Comparison of ENCODE assay signal across 8 cellular contexts in the genomic region with DNA sequence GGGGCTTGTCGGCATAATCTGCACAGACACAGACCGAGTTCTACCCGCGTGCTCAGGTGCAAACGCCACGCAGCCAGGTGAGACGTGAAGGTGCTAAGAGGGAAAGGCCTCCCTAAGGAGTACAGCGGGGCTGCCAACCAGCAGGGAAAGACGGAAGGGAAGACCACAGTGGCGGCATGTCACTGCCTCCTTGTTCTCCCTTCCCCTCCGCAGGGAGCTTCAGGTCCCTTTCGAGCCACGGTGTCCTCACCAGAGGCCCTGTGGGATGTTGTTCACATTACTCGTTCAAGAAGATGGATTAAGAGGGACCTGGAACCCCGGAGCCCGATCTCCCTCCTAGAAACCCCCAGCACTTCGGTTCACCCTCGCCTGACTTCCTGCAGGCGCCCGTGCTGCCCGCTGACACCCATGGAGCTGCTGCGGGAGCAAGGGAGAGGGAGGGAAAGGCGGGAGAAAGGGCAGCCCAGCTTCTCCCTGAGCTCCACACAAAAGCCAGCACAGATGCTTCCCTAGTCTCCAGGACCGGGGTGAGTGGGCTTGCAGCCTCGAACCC. TPM values are rescaled to one million over a fixed set of nuclear protein-coding genes. Genes with fewer than 3 reads are reported as not detected.
DNase-seq lines count a peak whose midpoint lies in the region; ATAC-seq, FAIRE-seq and TF ChIP-seq lines count a peak whose summit lies in the region.

No MANE protein-coding gene starts in this region.

- no peaks in the 10 kb centered on the region for H3K9me3 ChIP-seq in PC-9 (ENCODE audit: insufficient read depth, low read depth)
- no peaks in the 10 kb centered on the region for H3K9me3 ChIP-seq in ectodermal cell (ENCODE audit: control insufficient read depth, low read length)
- no peaks in the 10 kb centered on the region for H3K9me3 ChIP-seq in upper lobe of right lung

- peaks cover 64% of the 10 kb centered on the region for H3K79me2 ChIP-seq in PC-9 (ENCODE audit: low read depth)

- POLR2A ChIA-PET in PC-9 (lab: Charles Lee; ENCODE audit: unreplicated experiment) = interaction anchor here (0.6 kb wide), 1 partner anchor 258 kb away, joined by 3 read pairs; no protein-coding TSS in a partner anchor

- H3K4me3 ChIP-seq in PC-9 (peak overlapping the region; percentile 64), ectodermal cell (ENCODE audit: insufficient read depth, low read depth, low read length) (peak overlapping the region; percentile 94), upper lobe of right lung (peak overlapping the region; percentile 85)

- ATAC-seq in upper lobe of right lung = peak; percentile 28
- no peak for ATAC-seq in HG03159 (IDR thresholded peaks at IDR 0.05; ENCODE audit: unreplicated experiment)
- ATAC-seq in HG03565 (IDR thresholded peaks at IDR 0.05; ENCODE audit: unreplicated experiment) = no peak

- H3K4me3 Mint-ChIP-seq in mesothelial cell of epicardium = peak overlapping the region; percentile 89

- BruUV-seq in PC-9 (replicated peaks; lab: Mats Ljungman, UMichigan) = no TSS peak

- intact Hi-C loops in PC-9 (cut with micrococcal nuclease; ENCODE audit: unreplicated experiment) (loop anchor here (1.0 to 5.0 kb wide), 2 partner anchors 221 to 280 kb away; partner anchors contain the start of gene CEP72), upper lobe of right lung (cut with DNase I) (no loop called here)

- TF ChIP-seq CTCF in PC-9 (conservative IDR thresholded peaks at IDR 0.05) (no peak), mesothelial cell of epicardium (IDR thresholded peaks at IDR 0.05; ENCODE audit: unreplicated experiment) (no peak), upper lobe of right lung (IDR thresholded peaks at IDR 0.05) (no peak)

- H2AFZ ChIP-seq in PC-9 = peak overlapping the region; percentile 87

- no peaks in the 10 kb centered on the region for H3K9me2 ChIP-seq in PC-9 (ENCODE audit: insufficient read depth)

- H3K27me3 ChIP-seq in PC-9 (ENCODE audit: insufficient read depth, low read depth) (no peaks in the 10 kb centered on the region), ectodermal cell (ENCODE audit: control insufficient read depth, insufficient read depth, low read length, poor library complexity, severe bottlenecking) (no peaks in the 10 kb centered on the region), upper lobe of right lung (no peaks in the 10 kb centered on the region)

- CTCF ChIA-PET in PC-9 (lab: Charles Lee) = interaction anchor here (1.0 to 1.4 kb wide), 2 partner anchors 418 to 575 kb away, joined by 3 to 4 read pairs; no protein-coding TSS in a partner anchor

- H3K27ac ChIP-seq in PC-9 (peak overlapping the region; percentile 44), ectodermal cell (ENCODE audit: insufficient read depth, low read depth, low read length, poor library complexity, severe bottlenecking) (peak overlapping the region; percentile 87), upper lobe of right lung (peak overlapping the region; percentile 90)

- WGBS in ectodermal cell, 2 experiments = 5 to 8% methylated on average over 25 of the region's 25 CpGs

- peak; percentile 18 for DNase-seq in Daoy (ENCODE audit: low read depth)
- peak; percentile 67 for DNase-seq in H54 (ENCODE audit: insufficient read length, low spot score)
- peak in 1 of 2 experiments; percentile 48 for DNase-seq in PC-9
- peak in 1 of 2 experiments; percentile 46 for DNase-seq in mesothelial cell of epicardium (ENCODE audit: low spot score in 2 of 2, unreplicated experiment in 2 of 2)
- no peak for DNase-seq in upper lobe of right lung

- H3K36me3 Mint-ChIP-seq in mesothelial cell of epicardium = peaks cover 19% of the 10 kb centered on the region

- H3K36me3 ChIP-seq in PC-9 (ENCODE audit: low read depth) (peaks cover 36% of the 10 kb centered on the region), ectodermal cell (ENCODE audit: control insufficient read depth, insufficient read depth, low read length) (peaks cover 44% of the 10 kb centered on the region), upper lobe of right lung (peaks cover 42% of the 10 kb centered on the region)

- no peak for TF ChIP-seq POLR2A in H54 (IDR thresholded peaks at IDR 0.05; ENCODE audit: low read depth, low read length)

- H4K20me1 ChIP-seq in PC-9 (ENCODE audit: insufficient read depth) = no peaks in the 10 kb centered on the region; the same call in none of the 2 replicates

- peak overlapping the region; percentile 98 for H3K4me2 ChIP-seq in PC-9

- H3K27ac Mint-ChIP-seq in mesothelial cell of epicardium = peak overlapping the region; percentile 93

- H3K9me3 Mint-ChIP-seq in mesothelial cell of epicardium = no peaks in the 10 kb centered on the region

- H3K4me1 ChIP-seq in PC-9 (replicated peaks; ENCODE audit: insufficient read depth) = peaks cover 18% of the 10 kb centered on the region
- H3K4me1 ChIP-seq in ectodermal cell (ENCODE audit: control insufficient read depth, insufficient read depth, low read length) = peaks cover 19% of the 10 kb centered on the region
- H3K4me1 ChIP-seq in upper lobe of right lung = peaks cover 15% of the 10 kb centered on the region

- no peaks in the 10 kb centered on the region for H3K27me3 Mint-ChIP-seq in mesothelial cell of epicardium (ENCODE audit: low read depth)

- FAIRE-seq in H54 (lab: Jason Lieb, UNC) = no peak

- H3F3A ChIP-seq in PC-9 (ENCODE audit: insufficient read depth, low read depth) = no peaks in the 10 kb centered on the region; the same call in 1 of the 2 replicates

- peaks cover 23% of the 10 kb centered on the region for H3K4me1 Mint-ChIP-seq in mesothelial cell of epicardium

RNA-seq across cellular contexts. Expression of gene BRD9, which starts 0.7 kb away (rescaled TPM):
- 37.4 and 42.9 TPM in 2 replicates for total RNA-seq in Daoy (2014; rRNA removed; shearing (Covaris generic))
- total RNA-seq in PC-9 (2021) = 102 and 112 TPM in 2 replicates
- polyA plus RNA-seq in ectodermal cell (2013, experiment 1 of 4) = 47.8 TPM
- polyA plus RNA-seq in ectodermal cell (2013, experiment 2 of 4) = 59.6 TPM
- polyA plus RNA-seq in ectodermal cell (2013, experiment 3 of 4) = 37.0 TPM
- polyA plus RNA-seq in ectodermal cell (2013, experiment 4 of 4) = 40.2 TPM
- 58.9 to 60.5 TPM (median 59.3 TPM) in 3 replicates for total RNA-seq in mesothelial cell of epicardium
- 33.8 TPM for total RNA-seq in upper lobe of right lung

RNA-seq across cellular contexts. Expression of gene TRIP13, which starts 0.8 kb away (rescaled TPM):
- total RNA-seq in Daoy (2014; rRNA removed; shearing (Covaris generic)) = 83.4 and 88.9 TPM in 2 replicates
- total RNA-seq in PC-9 (2021) = 56.1 and 74.0 TPM in 2 replicates
- polyA plus RNA-seq in ectodermal cell (2013, experiment 1 of 4) = 27.6 TPM
- polyA plus RNA-seq in ectodermal cell (2013, experiment 2 of 4) = 27.7 TPM
- 26.9 TPM for polyA plus RNA-seq in ectodermal cell (2013, experiment 3 of 4)
- 24.2 TPM for polyA plus RNA-seq in ectodermal cell (2013, experiment 4 of 4)
- 9.8 to 10.5 TPM (median 9.9 TPM) in 3 replicates for total RNA-seq in mesothelial cell of epicardium
- total RNA-seq in upper lobe of right lung = 0.81 TPM

RNA-seq across cellular contexts. Expression of gene ZDHHC11, which starts 41.1 kb away (rescaled TPM):
- total RNA-seq in Daoy (2014; rRNA removed; shearing (Covaris generic)) = 2.1 and 3.6 TPM in 2 replicates
- total RNA-seq in PC-9 (2021) (13.1 and 19.1 TPM in 2 replicates), mesothelial cell of epicardium (9.7 to 13.3 TPM (median 11.4 TPM) in 3 replicates), upper lobe of right lung (12.6 TPM)
- 18.6 TPM for polyA plus RNA-seq in ectodermal cell (2013, experiment 1 of 4)
- polyA plus RNA-seq in ectodermal cell (2013, experiment 2 of 4) = 17.1 TPM
- polyA plus RNA-seq in ectodermal cell (2013, experiment 3 of 4) = 11.7 TPM
- polyA plus RNA-seq in ectodermal cell (2013, experiment 4 of 4) = 13.5 TPM
